In genomic region chr1:22452401-22452963, GRCh38 we compare ENCODE assay signal across 8 cellular contexts. TPM values are rescaled to one million over a fixed set of nuclear protein-coding genes. Genes with fewer than 3 reads are reported as not detected.
DNase-seq lines count a peak whose midpoint lies in the region; ATAC-seq, FAIRE-seq and TF ChIP-seq lines count a peak whose summit lies in the region.

No MANE protein-coding gene starts in this region.

- peaks cover 49% of the 10 kb centered on the region for H3K79me2 ChIP-seq in astrocyte (ENCODE audit: insufficient read depth, low read length)
- peaks cover 49% of the 10 kb centered on the region for H3K79me2 ChIP-seq in hepatocyte

- H3K4me1 Mint-ChIP-seq in astrocyte (ENCODE audit: low read depth, unreplicated experiment) = peaks cover 19% of the 10 kb centered on the region

- H3K9me2 ChIP-seq in hepatocyte (replicated peaks; ENCODE audit: insufficient read depth) = no peaks in the 10 kb centered on the region

- TF ChIP-seq RAD21 in A549 (conservative IDR thresholded peaks at IDR 0.05 in 1 of 2, IDR thresholded peaks at IDR 0.05 in 1 of 2) = no peak

- peak overlapping the region; percentile 72 for H3K4me3 ChIP-seq in A549
- peak overlapping the region; percentile 85 for H3K4me3 ChIP-seq in astrocyte (ENCODE audit: insufficient read depth, low read depth, low read length)
- peak overlapping the region; percentile 76 for H3K4me3 ChIP-seq in hepatocyte

- H3K9me3 ChIP-seq in A549 = no peaks in the 10 kb centered on the region
- H3K9me3 ChIP-seq in astrocyte (ENCODE audit: insufficient read depth, low read depth, low read length) = no peaks in the 10 kb centered on the region
- H3K9me3 ChIP-seq in hepatocyte (ENCODE audit: low read depth) = no peaks in the 10 kb centered on the region

- ATAC-seq in A549 (peak; percentile 58 to 68; a peak in 4 of 6 replicates), HG02798 (IDR thresholded peaks at IDR 0.05; ENCODE audit: poor library complexity, unreplicated experiment) (peak; percentile 17)

- no peak for TF ChIP-seq EP300 in A549 (IDR thresholded peaks at IDR 0.05)

- H4K20me1 ChIP-seq in astrocyte (ENCODE audit: insufficient read depth, low read length) = peaks cover 32% of the 10 kb centered on the region
- peaks cover 3% of the 10 kb centered on the region for H4K20me1 ChIP-seq in hepatocyte (ENCODE audit: insufficient read depth, poor library complexity, severe bottlenecking)

- peak overlapping the region; percentile 94 for H3K4me3 Mint-ChIP-seq in astrocyte (ENCODE audit: unreplicated experiment)

- H3K36me3 ChIP-seq in astrocyte (ENCODE audit: insufficient read depth, low read length) (no peaks in the 10 kb centered on the region), hepatocyte (replicated peaks; ENCODE audit: insufficient read depth, low read depth) (no peaks in the 10 kb centered on the region)

- TF ChIP-seq POLR2A in A549 (IDR thresholded peaks at IDR 0.05; ENCODE audit: low read length) = no peak

- H3K27me3 Mint-ChIP-seq in astrocyte (ENCODE audit: low read depth, unreplicated experiment) = no peaks in the 10 kb centered on the region

- no peak for TF ChIP-seq CTCF in A549 (IDR thresholded peaks at IDR 0.05)
- no peak for TF ChIP-seq CTCF in astrocyte (IDR thresholded peaks at IDR 0.05; ENCODE audit: insufficient read depth, low read depth, low read length)
- TF ChIP-seq CTCF in hepatocyte (IDR thresholded peaks at IDR 0.05; ENCODE audit: poor library complexity) = no peak

- H3K4me1 ChIP-seq in A549 = peaks cover 13% of the 10 kb centered on the region
- peaks cover 15% of the 10 kb centered on the region for H3K4me1 ChIP-seq in astrocyte (ENCODE audit: insufficient read depth, low read length)
- peaks cover 34% of the 10 kb centered on the region for H3K4me1 ChIP-seq in hepatocyte (ENCODE audit: insufficient read depth)

- whole genome bisulfite sequencing in A549 (ENCODE audit: missing lambda C conversion rate) = 14% methylated on average over 14 of the region's 14 CpGs
- whole genome bisulfite sequencing in hepatocyte (ENCODE audit: low lambda C conversion rate, missing lambda C conversion rate) = 4% methylated on average over 14 of the region's 14 CpGs

- POLR2A ChIA-PET in A549 (lab: Yijun Ruan, JAX) = no interaction called here

- peak overlapping the region; percentile 89 for H3K9ac ChIP-seq in astrocyte (ENCODE audit: low read length)

- peak overlapping the region; percentile 53 for H3K27ac Mint-ChIP-seq in astrocyte (ENCODE audit: unreplicated experiment)

- peaks cover 2% of the 10 kb centered on the region for H3K9me3 Mint-ChIP-seq in astrocyte (ENCODE audit: unreplicated experiment)

- H2AFZ ChIP-seq in astrocyte (ENCODE audit: low read depth, low read length) (peak overlapping the region; percentile 83), hepatocyte (peak overlapping the region; percentile 94)

- no peak for DNase-seq in A549 (ENCODE audit: low read depth in 1 of 2, low spot score in 1 of 2)
- peak; percentile 42 for DNase-seq in GM04503 (ENCODE audit: low read depth)
- DNase-seq in NCI-H2227 (lab: John Stamatoyannopoulos, UW; ENCODE audit: unreplicated experiment) = peak; percentile 55
- peak; percentile 44 for DNase-seq in astrocyte (ENCODE audit: low read depth)
- DNase-seq in hepatocyte (ENCODE audit: low spot score) = peak; percentile 42
- peak; percentile 29 for DNase-seq in renal cortical epithelial cell (ENCODE audit: low read depth)
- no peak for DNase-seq in EL

- H3K27ac ChIP-seq in A549 = peak overlapping the region; percentile 78 to 98
- H3K27ac ChIP-seq in astrocyte (ENCODE audit: low read depth, low read length) = peak overlapping the region; percentile 77
- H3K27ac ChIP-seq in hepatocyte = peak overlapping the region; percentile 96

- FAIRE-seq in A549 (lab: Jason Lieb, UNC) (no peak), astrocyte (lab: Jason Lieb, UNC) (no peak)

- H3K4me2 ChIP-seq in A549 (peak overlapping the region; percentile 84), astrocyte (ENCODE audit: low read length) (peak overlapping the region; percentile 89), hepatocyte (peak overlapping the region; percentile 88)

- CTCF ChIA-PET in A549 (lab: Yijun Ruan, JAX) = interaction anchor here (1.3 kb wide), 1 partner anchor 32 kb away, joined by 4 read pairs; no protein-coding TSS in a partner anchor

- no peaks in the 10 kb centered on the region for H3K36me3 Mint-ChIP-seq in astrocyte (ENCODE audit: low read depth, unreplicated experiment)

- no peaks in the 10 kb centered on the region for H3K27me3 ChIP-seq in astrocyte (ENCODE audit: insufficient read depth, low read length)
- no peaks in the 10 kb centered on the region for H3K27me3 ChIP-seq in hepatocyte

TF ChIP-seq in A549, 52 proteins besides CTCF, POLR2A, EP300 and RAD21:
- TF ChIP-seq MYC (IDR thresholded peaks at IDR 0.05; ENCODE audit: borderline replicate concordance, low read length) = no peak
- no peak for TF ChIP-seq TP53 (CRISPR knock-in tag; IDR thresholded peaks at IDR 0.05)
- no peak for TF ChIP-seq FOSL2 (IDR thresholded peaks at IDR 0.05)
- TF ChIP-seq FOSL2 (CRISPR knock-in tag; IDR thresholded peaks at IDR 0.05) = no peak
- TF ChIP-seq REST (IDR thresholded peaks at IDR 0.05) = no peak
- no peak for TF ChIP-seq CBX2 (IDR thresholded peaks at IDR 0.05; ENCODE audit: borderline replicate concordance, low read depth)
- no peak for TF ChIP-seq BHLHE40 (IDR thresholded peaks at IDR 0.05; ENCODE audit: low read depth, low read length)
- TF ChIP-seq PHF8 (IDR thresholded peaks at IDR 0.05; ENCODE audit: borderline replicate concordance, low read depth) = no peak
- TF ChIP-seq CEBPB (IDR thresholded peaks at IDR 0.05) = no peak
- TF ChIP-seq MAX (IDR thresholded peaks at IDR 0.05) = no peak
- TF ChIP-seq FOXS1 (CRISPR knock-in tag; IDR thresholded peaks at IDR 0.05) = no peak
- no peak for TF ChIP-seq HDAC2 (IDR thresholded peaks at IDR 0.05)
- TF ChIP-seq SREBF2 (IDR thresholded peaks at IDR 0.05) = no peak
- no peak for TF ChIP-seq ZSCAN20 (CRISPR knock-in tag; IDR thresholded peaks at IDR 0.05)
- TF ChIP-seq JUNB (IDR thresholded peaks at IDR 0.05) = no peak
- no peak for TF ChIP-seq CBX8 (IDR thresholded peaks at IDR 0.05)
TF ChIP-seq in A549: peak in this region for 0.

RNA-seq across cellular contexts. Expression of gene ZBTB40, which starts 0.8 kb away (rescaled TPM):
- polyA plus RNA-seq in A549 (2011; rRNA removed) (6.2 and 10.6 TPM in 2 replicates), A549 (2017; fragmentation: RNase III; extraction: RNeasy Plus Mini Kit Qiagen cat#74134 plus additional on column Dnase treatment) (6.4 to 7.0 TPM (median 7.0 TPM) in 3 replicates), hepatocyte (7.3 and 8.0 TPM in 2 replicates)
- polyA plus RNA-seq in A549 (2012; cell fraction: cytosol; rRNA removed) = 2.9 and 3.5 TPM in 2 replicates
- polyA plus RNA-seq in A549 (2012; cell fraction: nucleus; rRNA removed) = 16.7 and 22.0 TPM in 2 replicates
- polyA minus RNA-seq in A549 (2011; rRNA and poly(A)+ RNA removed) = 18.6 and 21.0 TPM in 2 replicates
- total RNA-seq in astrocyte (13.4 and 15.3 TPM in 2 replicates), hepatocyte (17.7 and 18.1 TPM in 2 replicates), renal cortical epithelial cell (4.5 and 15.0 TPM in 2 replicates)

Comparison
In these comparisons a context has a peak if more than half of its experiments do, and no peak if none do; other contexts are left out.
1. DNase-seq: peak in GM04503 (single experiment), NCI-H2227 (single experiment), astrocyte (single experiment), hepatocyte (single experiment) and renal cortical epithelial cell (single experiment); none in A549 (0 of 2) and EL (single experiment).
2. Peak in every context shown above with its lines, with median percentiles within 50 percentile points of each other: H3K27ac ChIP-seq, H3K4me2 ChIP-seq and H3K4me3 ChIP-seq.